In genomic region chr6:98847767-98848538, GRCh38 we compare ENCODE assay signal across 9 cellular contexts. TPM values are rescaled to one million over a fixed set of nuclear protein-coding genes. Genes with fewer than 3 reads are reported as not detected.
A peak's percentile ranks its signal among the peaks of the same experiment; 100 is the strongest.
DNase-seq lines count a peak whose midpoint lies in the region; ATAC-seq and TF ChIP-seq lines count a peak whose summit lies in the region.
"Had no signal": no experiment of that assay in that cellular context is flagged by ENCODE, and none has a peak within 500 bp of the region (broad histone marks: within the 10 kb centered on the region; RNA-seq: fewer than 3 reads in every experiment).

No MANE protein-coding gene starts in this region.

- no peaks in the 10 kb centered on the region for H3K79me2 ChIP-seq in MM.1S (ENCODE audit: low read length)

- H3K36me3 Mint-ChIP-seq in activated CD8-positive, alpha-beta memory T cell treated with anti-CD3 and anti-CD28 coated beads, Interleukin-2, amount 10 ng/mL, durations not matched to agents 7 days and 5 days, result no peaks in the 10 kb centered on the region

- H3K9ac ChIP-seq in HUES6 (ENCODE audit: low read length) (peak overlapping the region; percentile 53), MM.1S (ENCODE audit: low read length) (no peak overlapping the region)
- H3K9ac ChIP-seq: BLaER1 had no signal

- peak; percentile 24 for ATAC-seq in activated CD8-positive, alpha-beta memory T cell treated with anti-CD3 and anti-CD28 coated beads, Interleukin-2, amount 10 ng/mL, durations not matched to agents 7 days and 5 days

- no peak for TF ChIP-seq POLR2A in prostate gland (IDR thresholded peaks at IDR 0.05)

- TF ChIP-seq CTCF in MM.1S (IDR thresholded peaks at IDR 0.05; ENCODE audit: low read length), result no peak
- no peak for TF ChIP-seq CTCF in prostate gland (IDR thresholded peaks at IDR 0.05)

- intact Hi-C loops in prostate gland (cut with DNase I), result no loop called here

- CTCF ChIA-PET in activated CD8-positive, alpha-beta memory T cell treated with anti-CD3 and anti-CD28 coated beads, Interleukin-2, amount 10 ng/mL, durations not matched to agents 7 days and 5 days (lab: Charles Lee), result no interaction called here

- H3K4me1 ChIP-seq in HUES6 (ENCODE audit: control insufficient read depth, insufficient read depth, low read length), result peaks cover 10% of the 10 kb centered on the region
- no peaks in the 10 kb centered on the region for H3K4me1 ChIP-seq in MM.1S (ENCODE audit: low read length)
- H3K4me1 ChIP-seq in prostate gland (replicated peaks), result no peaks in the 10 kb centered on the region

- no peak overlapping the region for H3K27ac Mint-ChIP-seq in activated CD8-positive, alpha-beta memory T cell treated with anti-CD3 and anti-CD28 coated beads, Interleukin-2, amount 10 ng/mL, durations not matched to agents 7 days and 5 days

- no peak overlapping the region for H3K27ac ChIP-seq in HUES6 (ENCODE audit: low read depth, low read length)
- H3K27ac ChIP-seq in temporal lobe (ENCODE audit: low read depth, low read length), result peak overlapping the region; percentile 9
- H3K27ac ChIP-seq in MM.1S (ENCODE audit: low read length), result no peak overlapping the region
- no peak overlapping the region for H3K27ac ChIP-seq in prostate gland
- H3K27ac ChIP-seq: BLaER1 had no signal

- no peaks in the 10 kb centered on the region for H4K20me1 ChIP-seq in MM.1S (ENCODE audit: insufficient read depth, low read length)

- H3K4me2 ChIP-seq in MM.1S (ENCODE audit: low read depth, low read length), result no peak overlapping the region
- H3K4me2 ChIP-seq: BLaER1 had no signal

- no peak overlapping the region for H2AFZ ChIP-seq in MM.1S (ENCODE audit: low read length)

- no peaks in the 10 kb centered on the region for H3K9me3 ChIP-seq in HUES6 (ENCODE audit: control insufficient read depth, insufficient read depth, low read depth, low read length)
- no peaks in the 10 kb centered on the region for H3K9me3 ChIP-seq in MM.1S (replicated peaks; ENCODE audit: insufficient read depth, low read length)
- H3K9me3 ChIP-seq in prostate gland, result no peaks in the 10 kb centered on the region
- H3K9me3 ChIP-seq: BLaER1 had no signal

- peaks cover 8% of the 10 kb centered on the region for H3K4me1 Mint-ChIP-seq in activated CD8-positive, alpha-beta memory T cell treated with anti-CD3 and anti-CD28 coated beads, Interleukin-2, amount 10 ng/mL, durations not matched to agents 7 days and 5 days

- 7% methylated on average over 29 of the region's 52 CpGs for WGBS in prostate gland

- no peak overlapping the region for H3K4me3 Mint-ChIP-seq in activated CD8-positive, alpha-beta memory T cell treated with anti-CD3 and anti-CD28 coated beads, Interleukin-2, amount 10 ng/mL, durations not matched to agents 7 days and 5 days

- H3K27me3 ChIP-seq in HUES6 (ENCODE audit: control insufficient read depth, insufficient read depth, low read length), result peaks cover 73% of the 10 kb centered on the region
- H3K27me3 ChIP-seq in MM.1S (replicated peaks; ENCODE audit: insufficient read depth, low read length), result no peaks in the 10 kb centered on the region
- H3K27me3 ChIP-seq in prostate gland (replicated peaks; ENCODE audit: insufficient read depth), result peaks cover 30% of the 10 kb centered on the region

- no peaks in the 10 kb centered on the region for H3K9me2 ChIP-seq in MM.1S (replicated peaks; ENCODE audit: insufficient read depth, low read length)

- peaks cover 78% of the 10 kb centered on the region for H3K27me3 Mint-ChIP-seq in activated CD8-positive, alpha-beta memory T cell treated with anti-CD3 and anti-CD28 coated beads, Interleukin-2, amount 10 ng/mL, durations not matched to agents 7 days and 5 days

- peak overlapping the region; percentile 64 for H3K4me3 ChIP-seq in HUES6 (ENCODE audit: low read depth, low read length)
- H3K4me3 ChIP-seq in MM.1S (ENCODE audit: low read length), result no peak overlapping the region
- no peak overlapping the region for H3K4me3 ChIP-seq in prostate gland
- H3K4me3 ChIP-seq: BLaER1 had no signal

- H3K36me3 ChIP-seq in HUES6 (ENCODE audit: control insufficient read depth, insufficient read depth, low read length), result no peaks in the 10 kb centered on the region
- H3K36me3 ChIP-seq in MM.1S (replicated peaks; ENCODE audit: insufficient read depth, low read length), result no peaks in the 10 kb centered on the region
- H3K36me3 ChIP-seq in prostate gland, result no peaks in the 10 kb centered on the region
- H3K36me3 ChIP-seq: BLaER1 had no signal

- H3K9me3 Mint-ChIP-seq in activated CD8-positive, alpha-beta memory T cell treated with anti-CD3 and anti-CD28 coated beads, Interleukin-2, amount 10 ng/mL, durations not matched to agents 7 days and 5 days (ENCODE audit: low read depth), result no peaks in the 10 kb centered on the region

- no peak for DNase-seq in activated CD8-positive, alpha-beta memory T cell treated with anti-CD3 and anti-CD28 coated beads, Interleukin-2, amount 10 ng/mL, durations not matched to agents 7 days and 5 days
- no peak for DNase-seq in activated CD8-positive, alpha-beta memory T cell treated with anti-CD3 and anti-CD28 coated beads for 24 hours
- DNase-seq in islet precursor cell, result peak; percentile 65
- no peak for DNase-seq in MM.1S
- no peak for DNase-seq in prostate gland (ENCODE audit: low spot score)
- no peak for DNase-seq in NCI-H1092 (lab: John Stamatoyannopoulos, UW)

- H3F3A ChIP-seq in MM.1S (ENCODE audit: insufficient read depth, low read length), result no peaks in the 10 kb centered on the region

RNA-seq across cellular contexts. Expression of gene POU3F2, which starts 13.6 kb away (rescaled TPM):
- total RNA-seq in activated CD8-positive, alpha-beta memory T cell treated with anti-CD3 and anti-CD28 coated beads, Interleukin-2, amount 10 ng/mL, durations not matched to agents 7 days and 5 days, result not detected
- 156 TPM for total RNA-seq in temporal lobe
- total RNA-seq in prostate gland, result not detected

Comparison
In these comparisons a context has a peak if more than half of its experiments do, and no peak if none do; other contexts are left out.
1. RNA of gene POU3F2, which starts 13.6 kb away (total RNA-seq): 156 TPM in temporal lobe (single experiment); not detected in prostate gland and not detected in activated CD8-positive, alpha-beta memory T cell treated with anti-CD3 and anti-CD28 coated beads, Interleukin-2, amount 10 ng/mL, durations not matched to agents 7 days and 5 days; every median in the first group is over 100 times any median in the second.